ENCODE assay signal across 1 cellular context in the genomic region with DNA sequence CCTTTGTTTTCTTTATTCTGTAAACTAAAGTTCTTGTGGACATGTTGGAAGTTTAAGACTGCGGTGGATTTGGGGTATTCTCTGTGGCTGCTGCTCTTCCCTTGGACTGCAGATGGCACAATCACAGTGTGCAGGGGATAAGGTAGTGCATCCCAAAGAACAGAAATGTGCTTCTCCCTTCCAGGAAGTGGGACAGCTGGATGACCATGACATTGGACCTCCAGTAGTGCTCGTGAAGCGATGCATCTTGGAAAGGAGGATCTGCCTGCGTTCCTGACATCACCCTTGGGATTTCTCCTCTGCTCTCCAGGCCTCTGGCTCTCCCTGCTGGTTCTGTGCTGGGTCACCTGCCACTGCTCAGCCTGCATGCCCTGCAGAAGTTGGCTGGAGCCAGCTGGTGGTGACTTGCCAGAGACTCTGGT.
TF ChIP-seq lines count a peak whose summit lies in the region.

No MANE protein-coding gene starts in this region.

TF ChIP-seq in K562, 482 proteins besides CTCF, POLR2A, EP300 and RAD21 (continued from another document):
- TF ChIP-seq ZNF778 (CRISPR knock-in tag; IDR thresholded peaks at IDR 0.05): no peak
- TF ChIP-seq NCOA1 (IDR thresholded peaks at IDR 0.05; ENCODE audit: low read depth): no peak
